In the genomic region with DNA sequence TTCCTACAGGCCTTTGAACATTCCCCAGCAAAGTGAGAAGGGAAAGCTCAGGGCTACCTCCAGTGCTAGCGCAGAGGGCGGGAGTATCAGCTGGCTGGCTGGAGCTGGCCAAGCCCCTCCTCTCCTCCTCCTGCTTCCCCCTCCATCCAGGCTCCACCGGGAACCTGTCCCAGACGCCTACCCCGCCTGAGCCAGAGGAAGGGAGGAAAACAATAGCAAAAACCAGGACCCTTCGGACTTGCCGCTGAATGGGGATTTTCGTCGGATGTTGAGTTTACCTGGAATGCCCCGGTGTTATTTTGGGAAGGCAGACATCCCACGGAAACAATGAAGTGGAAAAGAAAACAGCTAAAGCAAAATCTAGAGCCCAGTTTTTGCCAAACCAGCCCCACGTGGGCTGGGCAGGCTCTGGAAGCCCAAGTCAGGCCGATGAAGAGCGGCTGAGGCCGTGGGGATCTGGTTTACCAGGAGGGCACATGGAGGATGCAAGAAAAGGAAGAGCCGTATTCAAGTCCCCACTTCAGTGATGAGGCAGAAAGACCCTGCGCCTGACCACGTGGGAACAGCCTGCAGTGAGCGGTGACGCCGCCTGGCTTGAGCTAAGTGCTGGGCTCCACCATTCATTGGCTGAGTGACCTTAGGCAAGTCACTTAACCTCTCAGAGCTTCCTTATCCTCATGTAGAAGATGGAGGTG, we compare ENCODE assay signal across 11 cellular contexts.
DNase-seq lines count a peak whose midpoint lies in the region; ATAC-seq and TF ChIP-seq lines count a peak whose summit lies in the region.
"Had no signal": no experiment of that assay in that cellular context is flagged by ENCODE, and none has a peak within 500 bp of the region (broad histone marks: within the 10 kb centered on the region; RNA-seq: fewer than 3 reads in every experiment).

No MANE protein-coding gene starts in this region.

- H3K9me3 ChIP-seq in right atrium auricular region (no peaks in the 10 kb centered on the region), neural progenitor cell (ENCODE audit: low read depth) (no peaks in the 10 kb centered on the region), uterus (no peaks in the 10 kb centered on the region), Karpas-422 (ENCODE audit: low read length) (no peaks in the 10 kb centered on the region)

- H3K4me1 Mint-ChIP-seq in neural progenitor cell, result peaks cover 12% of the 10 kb centered on the region

- H3K9me3 Mint-ChIP-seq in neural progenitor cell, result peaks cover 14% of the 10 kb centered on the region

- no peaks in the 10 kb centered on the region for H3K36me3 Mint-ChIP-seq in neural progenitor cell

- no peak for TF ChIP-seq CTCF in right atrium auricular region (IDR thresholded peaks at IDR 0.05)
- no peak for TF ChIP-seq CTCF in neural progenitor cell (IDR thresholded peaks at IDR 0.05)
- no peak for TF ChIP-seq CTCF in uterus (IDR thresholded peaks at IDR 0.05)

- H4K20me1 ChIP-seq in neural progenitor cell (ENCODE audit: low read depth) (no peaks in the 10 kb centered on the region), Karpas-422 (ENCODE audit: insufficient read depth, low read depth, low read length) (no peaks in the 10 kb centered on the region)

- peaks cover 7% of the 10 kb centered on the region for H3F3A ChIP-seq in neural progenitor cell (ENCODE audit: low read depth)

- H3K9ac ChIP-seq in neural progenitor cell (no peak overlapping the region), Karpas-422 (ENCODE audit: low read length) (no peak overlapping the region)

- intact Hi-C loops in uterus (cut with DNase I; ENCODE audit: low total_unique reads), result no loop called here

- H3K27ac ChIP-seq in right atrium auricular region (peak overlapping the region; percentile 59 to 61), neural progenitor cell (no peak overlapping the region), uterus (peak overlapping the region; percentile 72 to 81), Karpas-422 (ENCODE audit: low read length) (no peak overlapping the region)
- H3K27ac ChIP-seq: 22Rv1 had no signal

- H3K79me2 ChIP-seq in neural progenitor cell (ENCODE audit: low read depth), result no peaks in the 10 kb centered on the region
- H3K79me2 ChIP-seq in Karpas-422 (ENCODE audit: low read length), result no peaks in the 10 kb centered on the region

- DNase-seq in NCI-H2227 (lab: John Stamatoyannopoulos, UW; ENCODE audit: unreplicated experiment) (peak; percentile 25), NCI-H2227 treated with DMSO at 0.1 percent for 48 hours (lab: John Stamatoyannopoulos, UW) (no peak), right atrium auricular region (ENCODE audit: low spot score) (peak; percentile 67), neural progenitor cell (ENCODE audit: low spot score) (peak; percentile 61), uterus (peak; percentile 75 to 83), Karpas-422 (no peak)
- DNase-seq: activated CD8-positive, alpha-beta memory T cell treated with anti-CD3 and anti-CD28 coated beads, Interleukin-2, amount 50 U/mL, for 48 hours; NCI-H2081 had no signal

- H2AFZ ChIP-seq in neural progenitor cell (replicated peaks) (peak overlapping the region; percentile 98), Karpas-422 (ENCODE audit: low read length) (no peak overlapping the region)

- H3K27me3 Mint-ChIP-seq in neural progenitor cell (ENCODE audit: insufficient read depth, low read depth), result peaks cover 2% of the 10 kb centered on the region

- H3K4me2 ChIP-seq in neural progenitor cell (no peak overlapping the region), Karpas-422 (ENCODE audit: low read depth, low read length, poor library complexity, severe bottlenecking) (no peak overlapping the region)

- H3K27ac Mint-ChIP-seq in neural progenitor cell, result no peak overlapping the region

- H3K4me3 Mint-ChIP-seq in neural progenitor cell, result no peak overlapping the region

- no peak for TF ChIP-seq POLR2A in uterus (IDR thresholded peaks at IDR 0.05)

- H3K27me3 ChIP-seq in right atrium auricular region (no peaks in the 10 kb centered on the region), neural progenitor cell (no peaks in the 10 kb centered on the region), uterus (no peaks in the 10 kb centered on the region), Karpas-422 (ENCODE audit: low read length) (no peaks in the 10 kb centered on the region)

- H3K9me2 ChIP-seq in Karpas-422 (replicated peaks; ENCODE audit: insufficient read depth, low read length), result no peaks in the 10 kb centered on the region

- H3K36me3 ChIP-seq in right atrium auricular region, result no peaks in the 10 kb centered on the region
- no peaks in the 10 kb centered on the region for H3K36me3 ChIP-seq in neural progenitor cell
- no peaks in the 10 kb centered on the region for H3K36me3 ChIP-seq in uterus
- H3K36me3 ChIP-seq in Karpas-422 (ENCODE audit: insufficient read depth, low read length), result no peaks in the 10 kb centered on the region

- ATAC-seq in GM21528 (IDR thresholded peaks at IDR 0.05; ENCODE audit: low FRiP score, unreplicated experiment) (no peak), HG03442 (IDR thresholded peaks at IDR 0.05; ENCODE audit: unreplicated experiment) (no peak)

- H3K4me3 ChIP-seq in right atrium auricular region, result peak overlapping the region in 1 of 2 donors; percentile 32
- no peak overlapping the region for H3K4me3 ChIP-seq in neural progenitor cell
- peak overlapping the region; percentile 19 to 33 for H3K4me3 ChIP-seq in uterus
- no peak overlapping the region for H3K4me3 ChIP-seq in Karpas-422 (ENCODE audit: low read length)

- H3K4me1 ChIP-seq in right atrium auricular region (peaks cover 0 to 32% of the 10 kb centered on the region in 2 donors), neural progenitor cell (peaks cover 16% of the 10 kb centered on the region), uterus (no peaks in the 10 kb centered on the region), Karpas-422 (ENCODE audit: low read length) (no peaks in the 10 kb centered on the region)

Comparison
In these comparisons a context has a peak if more than half of its experiments do, and no peak if none do; other contexts are left out.
1. DNase-seq: peak in NCI-H2227 (single experiment), right atrium auricular region (single experiment), neural progenitor cell (single experiment) and uterus (2 of 2); none in NCI-H2227 treated with DMSO at 0.1 percent for 48 hours (single experiment) and Karpas-422 (single experiment).
2. H3K27ac ChIP-seq: peak in right atrium auricular region (2 of 2) and uterus (2 of 2); none in neural progenitor cell (single experiment) and Karpas-422 (single experiment).
3. H3K4me3 ChIP-seq: peak in uterus (2 of 2); none in neural progenitor cell (single experiment) and Karpas-422 (single experiment).